29 cellular contexts compared by ENCODE assay signal in genomic region chr1:227285745-227286144, GRCh38.
"Had no signal": no experiment of that assay in that cellular context is flagged by ENCODE, and none has a peak within 500 bp of the region (broad histone marks: within the 10 kb centered on the region; RNA-seq: fewer than 3 reads in every experiment).

No MANE protein-coding gene starts in this region.

- H3K27ac Mint-ChIP-seq: activated B cell treated with CpG ODN at 0.5 μM for 24 hours; activated CD8-positive, alpha-beta T cell treated with anti-CD3 and anti-CD28 coated beads for 36 hours; activated naive CD8-positive, alpha-beta T cell; activated T-helper 17 cell treated with anti-CD3 and anti-CD28 coated beads, Interleukin-2, amount 50 U/mL, for 72 hours; effector memory CD8-positive, alpha-beta T cell; T-helper 17 cell; T-helper 2 cell treated with Interferon-gamma antibody and Interleukin-4, amounts not matched to agents 5 μg/mL and 100 μg/mL, for 36 hours had no signal

- H3K4me3 Mint-ChIP-seq: activated B cell treated with CpG ODN at 0.5 μM for 24 hours; activated CD8-positive, alpha-beta T cell treated with anti-CD3 and anti-CD28 coated beads for 36 hours; activated naive CD8-positive, alpha-beta T cell; activated T-cell treated with anti-CD3 and anti-CD28 coated beads, Interleukin-2, amount 50 U/mL, for 4 hours; activated T-helper 17 cell treated with anti-CD3 and anti-CD28 coated beads, Interleukin-2, amount 50 U/mL, for 72 hours; central memory CD8-positive, alpha-beta T cell; effector memory CD8-positive, alpha-beta T cell; T-helper 17 cell; T-helper 2 cell treated with Interferon-gamma antibody and Interleukin-4, amounts not matched to agents 5 μg/mL and 100 μg/mL, for 36 hours had no signal

- ATAC-seq: activated CD4-positive, CD25-positive, alpha-beta regulatory T cell treated with anti-CD3 and anti-CD28 coated beads, Interleukin-2, amount 50 U/mL, for 24 hours; activated CD8-positive, alpha-beta T cell treated with anti-CD3 and anti-CD28 coated beads for 36 hours; activated T-cell treated with anti-CD3 and anti-CD28 coated beads, Interleukin-2, amount 50 U/mL, for 4 hours; activated T-helper 17 cell treated with anti-CD3 and anti-CD28 coated beads, Interleukin-2, amount 50 U/mL, for 72 hours; effector memory CD8-positive, alpha-beta T cell; esophagus mucosa; T-helper 17 cell had no signal

- H3K36me3 Mint-ChIP-seq: activated naive CD8-positive, alpha-beta T cell had no signal

- H3K36me3 ChIP-seq: brain microvascular endothelial cell, WERI-Rb-1 had no signal

- DNase-seq: activated B cell treated with CpG ODN at 0.5 μM for 24 hours; activated CD4-positive, alpha-beta T cell treated with anti-CD3 and anti-CD28 coated beads for 48 hours; activated CD4-positive, alpha-beta T cell treated with anti-CD3 and anti-CD28 coated beads, Interleukin-2, amount 50 U/mL, for 1 hour; activated CD4-positive, alpha-beta T cell treated with anti-CD3 and anti-CD28 coated beads, Interleukin-2, amount 50 U/mL, for 48 hours; activated CD8-positive, alpha-beta memory T cell treated with anti-CD3 and anti-CD28 coated beads for 24 hours; activated CD8-positive, alpha-beta T cell treated with anti-CD3 and anti-CD28 coated beads for 36 hours; activated effector memory CD4-positive, alpha-beta T cell treated with Interleukin-2 at 50 U/mL for 16 hours; activated gamma-delta T cell treated with Interleukin-2 at 50 U/mL for 16 hours; activated naive CD4-positive, alpha-beta T cell treated with anti-CD3 and anti-CD28 coated beads, Interleukin-2, amount 50 U/mL, for 16 hours; activated naive CD4-positive, alpha-beta T cell treated with Interleukin-2 at 50 U/mL for 16 hours; activated T-cell treated with anti-CD3 and anti-CD28 coated beads, Interleukin-2, amount 50 U/mL, for 4 hours; amniotic stem cell; anterior cingulate cortex; brain microvascular endothelial cell; cortex of kidney; dermis blood vessel endothelial cell; effector CD4-positive, alpha-beta T cell; effector memory CD8-positive, alpha-beta T cell; foreskin fibroblast; head of caudate nucleus; T-helper 17 cell; T1000; WERI-Rb-1 had no signal

- H3K4me1 Mint-ChIP-seq: activated B cell treated with CpG ODN at 0.5 μM for 24 hours; activated T-helper 17 cell treated with anti-CD3 and anti-CD28 coated beads, Interleukin-2, amount 50 U/mL, for 72 hours; central memory CD8-positive, alpha-beta T cell; T-helper 17 cell had no signal

- H3K27me3 ChIP-seq: brain microvascular endothelial cell had no signal

- H3K27me3 Mint-ChIP-seq: activated B cell treated with CpG ODN at 0.5 μM for 24 hours had no signal

- H3K27ac ChIP-seq: brain microvascular endothelial cell, WERI-Rb-1 had no signal
